10 cellular contexts compared by ENCODE assay signal in the genomic region with DNA sequence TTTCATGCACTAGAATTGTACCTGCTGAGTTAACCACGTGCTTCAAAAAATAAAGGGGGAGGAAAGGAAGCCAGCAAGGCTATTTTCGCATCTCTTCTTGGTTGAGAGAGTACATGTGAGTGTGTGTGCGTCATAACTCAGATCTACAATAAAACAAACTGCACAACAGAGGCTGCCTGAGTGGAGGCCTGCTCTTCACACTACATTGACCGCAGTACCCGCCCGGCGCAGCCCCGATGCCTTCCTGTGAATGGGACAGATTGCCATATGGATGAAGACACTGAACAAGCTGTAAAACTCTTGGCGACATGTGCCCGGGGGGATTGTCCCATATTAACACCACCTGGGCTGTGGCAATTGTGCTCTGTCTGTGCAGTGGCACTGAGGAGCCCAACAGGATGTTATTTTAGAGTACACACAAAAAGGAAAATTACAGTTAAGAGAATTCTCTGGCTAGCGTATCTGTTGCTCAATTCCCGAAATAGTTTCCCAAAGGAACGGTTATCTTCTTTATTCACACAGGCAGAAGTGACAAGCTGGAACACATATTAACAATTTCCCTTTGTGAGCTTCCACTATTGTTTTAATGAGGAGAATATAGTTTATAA.
DNase-seq lines count a peak whose midpoint lies in the region; ATAC-seq and TF ChIP-seq lines count a peak whose summit lies in the region.
"Had no signal": no experiment of that assay in that cellular context is flagged by ENCODE, and none has a peak within 500 bp of the region (broad histone marks: within the 10 kb centered on the region; RNA-seq: fewer than 3 reads in every experiment).

No MANE protein-coding gene starts in this region.

- H3K79me2 ChIP-seq in mammary epithelial cell (ENCODE audit: insufficient read depth, low read length): peaks cover 75% of the 10 kb centered on the region

- no peaks in the 10 kb centered on the region for H3K27me3 Mint-ChIP-seq in MCF 10A (ENCODE audit: insufficient read depth, unreplicated experiment)
- H3K27me3 Mint-ChIP-seq in T-helper 17 cell: no peaks in the 10 kb centered on the region

- H2AFZ ChIP-seq in mammary epithelial cell (ENCODE audit: low read depth, low read length): no peak overlapping the region

- H3K27ac ChIP-seq in mammary epithelial cell (ENCODE audit: insufficient read depth, low read depth, low read length) (no peak overlapping the region), left lung (peak overlapping the region; percentile 36 to 55), uterus (peak overlapping the region; percentile 9 to 15)

- CTCF ChIA-PET in MCF 10A (lab: Yijun Ruan, JAX) (interaction anchor here (0.7 to 0.8 kb wide), 3 partner anchors 9 to 281 kb away, joined by 3 read pairs; no protein-coding TSS in a partner anchor), mammary epithelial cell (lab: Charles Lee; ENCODE audit: low non-redundant PET) (no interaction called here)

- H3K9me3 Mint-ChIP-seq in MCF 10A (ENCODE audit: unreplicated experiment): no peaks in the 10 kb centered on the region

- no peak overlapping the region for H3K4me3 Mint-ChIP-seq in MCF 10A (ENCODE audit: unreplicated experiment)
- H3K4me3 Mint-ChIP-seq in T-helper 17 cell: peak overlapping the region; percentile 53

- H3K36me3 Mint-ChIP-seq in MCF 10A (ENCODE audit: insufficient read depth, unreplicated experiment) (peaks cover 28% of the 10 kb centered on the region), T-helper 17 cell (ENCODE audit: low read depth) (peaks cover 14% of the 10 kb centered on the region)

- no peak for TF ChIP-seq CTCF in MCF 10A (IDR thresholded peaks at IDR 0.05; ENCODE audit: unreplicated experiment)
- no peak for TF ChIP-seq CTCF in mammary epithelial cell (conservative IDR thresholded peaks at IDR 0.05 in 1 of 2, IDR thresholded peaks at IDR 0.05 in 1 of 2; ENCODE audit: extremely low read depth in 1 of 2, insufficient read depth in 1 of 2, low read depth in 1 of 2, low read length in 2 of 2)
- TF ChIP-seq CTCF in left lung (IDR thresholded peaks at IDR 0.05): no peak
- no peak for TF ChIP-seq CTCF in uterus (IDR thresholded peaks at IDR 0.05)

- peaks cover 4% of the 10 kb centered on the region for H3K36me3 ChIP-seq in mammary epithelial cell (ENCODE audit: insufficient read depth, low read length)
- H3K36me3 ChIP-seq in left lung: peaks cover 0 to 15% of the 10 kb centered on the region in 2 donors
- no peaks in the 10 kb centered on the region for H3K36me3 ChIP-seq in uterus

- ATAC-seq in T-helper 17 cell (peak; percentile 71), left lung (peak; percentile 21)

- TF ChIP-seq POLR2A in uterus (IDR thresholded peaks at IDR 0.05): no peak

- no peaks in the 10 kb centered on the region for H3K27me3 ChIP-seq in mammary epithelial cell (ENCODE audit: insufficient read depth, low read length)
- no peaks in the 10 kb centered on the region for H3K27me3 ChIP-seq in left lung
- H3K27me3 ChIP-seq in uterus: no peaks in the 10 kb centered on the region

- H4K20me1 ChIP-seq in mammary epithelial cell (ENCODE audit: insufficient read depth, low read length): no peaks in the 10 kb centered on the region

- BruUV-seq in MCF 10A (replicated peaks; lab: Mats Ljungman, UMichigan): no TSS peak
- no TSS peak for BruUV-seq in mammary epithelial cell (replicated peaks; lab: Mats Ljungman, UMichigan)

- H3K4me1 Mint-ChIP-seq in MCF 10A (ENCODE audit: insufficient read depth, unreplicated experiment) (peaks cover 22% of the 10 kb centered on the region), T-helper 17 cell (peaks cover 66% of the 10 kb centered on the region)

- H3K9ac ChIP-seq in mammary epithelial cell (ENCODE audit: insufficient read depth, low read length): no peak overlapping the region

- intact Hi-C loops in MCF 10A (cut with micrococcal nuclease): no loop called here
- intact Hi-C loops in mammary epithelial cell (cut with micrococcal nuclease): no loop called here
- intact Hi-C loops in left lung (cut with DNase I): no loop called here
- intact Hi-C loops in uterus (cut with DNase I; ENCODE audit: low total_unique reads): no loop called here

- H3K27ac Mint-ChIP-seq in MCF 10A (ENCODE audit: low read depth, unreplicated experiment) (peak overlapping the region; percentile 78), T-helper 17 cell (peak overlapping the region; percentile 95)

- H3K9me3 ChIP-seq in mammary epithelial cell (replicated peaks; ENCODE audit: insufficient read depth, low read length) (no peaks in the 10 kb centered on the region), T-helper 17 cell (ENCODE audit: control insufficient read depth, low read length, poor library complexity, severe bottlenecking) (no peaks in the 10 kb centered on the region), left lung (no peaks in the 10 kb centered on the region), uterus (no peaks in the 10 kb centered on the region)

- WGBS in mammary epithelial cell (ENCODE audit: low coverage, missing lambda C conversion rate): 61% methylated on average over 13 of the region's 13 CpGs

- dilution Hi-C loops in mammary epithelial cell (cut with HindIII; ENCODE audit: low sequenced_read_pairs): no loop called here

- H3K4me1 ChIP-seq in mammary epithelial cell (ENCODE audit: insufficient read depth, low read length): peaks cover 38% of the 10 kb centered on the region
- peaks cover 7 to 76% of the 10 kb centered on the region in 2 donors for H3K4me1 ChIP-seq in left lung
- peaks cover 2 to 9% of the 10 kb centered on the region in 2 donors for H3K4me1 ChIP-seq in uterus

- no peak overlapping the region for H3K4me2 ChIP-seq in mammary epithelial cell (ENCODE audit: insufficient read depth, low read depth, low read length)

- H3K4me3 ChIP-seq in mammary epithelial cell (replicated peaks in 1 of 3; ENCODE audit: insufficient read depth in 1 of 3, low read depth in 2 of 3, low read length in 3 of 3) (no peak overlapping the region), left lung (no peak overlapping the region), uterus (no peak overlapping the region)

- in situ Hi-C loops in mammary epithelial cell (cut with MboI; ENCODE audit: low sequenced_read_pairs in 2 of 2): no loop called here

- POLR2A ChIA-PET in MCF 10A (lab: Yijun Ruan, JAX): no interaction called here

- DNase-seq in MCF 10A (ENCODE audit: unreplicated experiment): no peak
- DNase-seq in mammary epithelial cell: no peak
- DNase-seq in T-helper 17 cell: no peak
- DNase-seq in left lung: no peak
- no peak for DNase-seq in uterus
- DNase-seq in NCI-H1436 treated with DMSO at 0.1 percent for 48 hours (lab: John Stamatoyannopoulos, UW): no peak
- DNase-seq in NOMO-1 treated with dmso at 0.1 percent for 144 hours (lab: John Stamatoyannopoulos, UW; ENCODE audit: unreplicated experiment): no peak
- no peak for DNase-seq in activated CD4-positive, alpha-beta T cell treated with anti-CD3 and anti-CD28 coated beads for 4 hours
- DNase-seq: C1 segment of cervical spinal cord, NCI-H1417 had no signal
